Comparison of ENCODE assay signal across 19 cellular contexts in the genomic region with DNA sequence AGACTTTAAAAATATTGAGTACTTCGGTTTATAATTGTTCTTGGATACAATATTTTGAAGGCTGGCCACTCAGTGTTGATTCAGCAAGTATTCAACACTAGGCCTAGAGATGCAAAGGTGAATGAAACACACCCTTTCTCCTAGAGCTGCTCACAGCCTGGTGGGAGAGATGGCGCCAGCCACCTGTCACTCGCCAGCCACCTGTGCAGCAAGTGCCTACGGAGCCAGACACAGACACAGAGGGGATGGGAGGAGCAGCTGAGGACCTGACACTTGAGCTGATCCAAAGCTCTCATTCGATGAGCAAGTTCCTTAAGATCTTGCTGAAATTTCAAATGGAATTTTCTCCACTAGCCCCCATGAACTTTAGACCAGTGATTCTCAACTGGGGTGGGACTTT.
DNase-seq lines count a peak whose midpoint lies in the region; ATAC-seq and TF ChIP-seq lines count a peak whose summit lies in the region.
"Had no signal": no experiment of that assay in that cellular context is flagged by ENCODE, and none has a peak within 500 bp of the region (broad histone marks: within the 10 kb centered on the region; RNA-seq: fewer than 3 reads in every experiment).

No MANE protein-coding gene starts in this region.

- no peaks in the 10 kb centered on the region for H3K79me1 ChIP-seq in mesendoderm (ENCODE audit: low read length)

- H3K36me3 ChIP-seq in ACC112 (ENCODE audit: insufficient read depth, low read length) = no peaks in the 10 kb centered on the region
- H3K36me3 ChIP-seq in right lobe of liver = no peaks in the 10 kb centered on the region
- no peaks in the 10 kb centered on the region for H3K36me3 ChIP-seq in mesendoderm (ENCODE audit: control insufficient read depth, insufficient read depth, low read length)
- H3K36me3 ChIP-seq: neutrophil, Peyer's patch had no signal

- ATAC-seq in GM21576 (IDR thresholded peaks at IDR 0.05; ENCODE audit: unreplicated experiment) (no peak), right lobe of liver (no peak)
- ATAC-seq: A549; activated naive CD4-positive, alpha-beta T cell treated with anti-CD3 and anti-CD28 coated beads, Interleukin-2, amount 50 U/mL, for 72 hours; stimulated activated memory B cell treated with anti-CD40 and anti-IgM and Interleukin-4, amounts not matched to agents 10 μg/mL and 1 μg/mL and 100 μg/mL, for 72 hours had no signal

- H2BK120ac ChIP-seq in mesendoderm (ENCODE audit: low read depth, low read length) = no peak overlapping the region

- H3K4me2 ChIP-seq in mesendoderm (ENCODE audit: low read length) = no peak overlapping the region
- H3K4me2 ChIP-seq: A549 had no signal

- WGBS in right lobe of liver (ENCODE audit: insufficient coverage, low coverage, low lambda C conversion rate, missing lambda C conversion rate) = 96% methylated on average over 4 of the region's 5 CpGs
- WGBS in mesendoderm (ENCODE audit: extremely low coverage, insufficient coverage, low lambda C conversion rate) = no CpG with 5 or more reads among the region's 5 CpGs

- H2AFZ ChIP-seq in ACC112 (ENCODE audit: low read length, unreplicated experiment) = no peak overlapping the region

- H3K27ac ChIP-seq in ACC112 (ENCODE audit: low read depth, low read length) (peak overlapping the region; percentile 81; the same call in 1 of the 2 replicates), right lobe of liver (no peak overlapping the region), mesendoderm (ENCODE audit: low read depth, low read length) (no peak overlapping the region)
- H3K27ac ChIP-seq: A549, neutrophil, Peyer's patch had no signal

- H3K27me3 ChIP-seq in ACC112 (ENCODE audit: insufficient read depth, low read length) = no peaks in the 10 kb centered on the region
- H3K27me3 ChIP-seq in right lobe of liver = no peaks in the 10 kb centered on the region
- no peaks in the 10 kb centered on the region for H3K27me3 ChIP-seq in mesendoderm (ENCODE audit: insufficient read depth, low read length, poor library complexity)
- H3K27me3 ChIP-seq: neutrophil, Peyer's patch had no signal

- no peak overlapping the region for H3K56ac ChIP-seq in mesendoderm (ENCODE audit: low read length)

- TF ChIP-seq POLR2A in right lobe of liver (IDR thresholded peaks at IDR 0.05) = no peak

- H3K9ac ChIP-seq in mesendoderm (ENCODE audit: low read length) = no peak overlapping the region

- no peaks in the 10 kb centered on the region for H3K9me3 ChIP-seq in right lobe of liver
- H3K9me3 ChIP-seq: A549, neutrophil, Peyer's patch had no signal

- H3K4me1 ChIP-seq in ACC112 (ENCODE audit: control insufficient read depth, insufficient read depth, low read length, unreplicated experiment) = peaks cover 19% of the 10 kb centered on the region
- H3K4me1 ChIP-seq in right lobe of liver = no peaks in the 10 kb centered on the region
- H3K4me1 ChIP-seq in mesendoderm (ENCODE audit: control insufficient read depth, low read depth, low read length) = no peaks in the 10 kb centered on the region
- H3K4me1 ChIP-seq: A549, Peyer's patch had no signal

- no peak overlapping the region for H3K23ac ChIP-seq in mesendoderm (ENCODE audit: low read length)

- H4K8ac ChIP-seq in mesendoderm (ENCODE audit: low read depth, low read length) = no peak overlapping the region

- H3K79me2 ChIP-seq in ACC112 (ENCODE audit: control insufficient read depth, insufficient read depth, low read length, unreplicated experiment) (no peaks in the 10 kb centered on the region), mesendoderm (ENCODE audit: control insufficient read depth, insufficient read depth, low read length) (no peaks in the 10 kb centered on the region)

- intact Hi-C loops in right lobe of liver (cut with DNase I) = no loop called here

- H4K5ac ChIP-seq in mesendoderm (ENCODE audit: low read length) = no peak overlapping the region

- H2AK5ac ChIP-seq in mesendoderm (ENCODE audit: low read length) = no peak overlapping the region

- H2BK15ac ChIP-seq in mesendoderm (replicated peaks; ENCODE audit: low read depth) = no peak overlapping the region

- no peak for TF ChIP-seq CTCF in right lobe of liver (IDR thresholded peaks at IDR 0.05)

- H3K4me3 ChIP-seq in ACC112 (ENCODE audit: low read depth, low read length) (no peak overlapping the region), right lobe of liver (no peak overlapping the region), mesendoderm (ENCODE audit: low read length) (no peak overlapping the region)
- H3K4me3 ChIP-seq: A549, lung, Peyer's patch had no signal

- H3K4ac ChIP-seq in mesendoderm (ENCODE audit: low read depth, low read length) = no peak overlapping the region

- H2BK5ac ChIP-seq in mesendoderm (ENCODE audit: low read length) = no peak overlapping the region

- no peak overlapping the region for H3K18ac ChIP-seq in mesendoderm (ENCODE audit: low read length)

- DNase-seq in NCI-H1417 (lab: John Stamatoyannopoulos, UW) (peak; percentile 78 to 91 (median 87)), NCI-H524 treated with DMSO at 0.1 percent for 48 hours (lab: John Stamatoyannopoulos, UW) (peak; percentile 33), cerebellum (ENCODE audit: low spot score) (peak; percentile 72), right lobe of liver (no peak), mesendoderm (no peak)
- DNase-seq in activated CD4-positive, alpha-beta T cell treated with anti-CD3 and anti-CD28 coated beads for 4 hours = no peak
- DNase-seq: activated CD4-positive, alpha-beta T cell treated with anti-CD3 and anti-CD28 coated beads for 1 hour; CD4-positive, alpha-beta memory T cell; effector CD8-positive, alpha-beta T cell; GOT3; MV-4-11; Peyer's patch had no signal

Comparison
In these comparisons a context has a peak if more than half of its experiments do, and no peak if none do; other contexts are left out.
1. DNase-seq: peak in NCI-H1417 (3 of 3), NCI-H524 treated with DMSO at 0.1 percent for 48 hours (single experiment) and cerebellum (single experiment); none in right lobe of liver (0 of 3), mesendoderm (single experiment) and activated CD4-positive, alpha-beta T cell treated with anti-CD3 and anti-CD28 coated beads for 4 hours (0 of 2).